Comparison of ENCODE assay signal across 15 cellular contexts in genomic region chr10:119522747-119523426, GRCh38. TPM values are rescaled to one million over a fixed set of nuclear protein-coding genes. Genes with fewer than 3 reads are reported as not detected.
DNase-seq lines count a peak whose midpoint lies in the region; ATAC-seq and TF ChIP-seq lines count a peak whose summit lies in the region.
"Had no signal": no experiment of that assay in that cellular context is flagged by ENCODE, and none has a peak within 500 bp of the region (broad histone marks: within the 10 kb centered on the region; RNA-seq: fewer than 3 reads in every experiment).

No MANE protein-coding gene starts in this region.

- H3K4me3 Mint-ChIP-seq in HFFc6 = no peak overlapping the region
- H3K4me3 Mint-ChIP-seq in activated naive CD8-positive, alpha-beta T cell treated with anti-CD3 and anti-CD28 coated beads, Interleukin-2, amount 50 U/mL, for 24 hours = no peak overlapping the region
- H3K4me3 Mint-ChIP-seq in naive thymus-derived CD4-positive, alpha-beta T cell = peak overlapping the region in 1 of 10 donors; percentile 38

- peaks cover 57% of the 10 kb centered on the region for H3K4me1 Mint-ChIP-seq in HFFc6 (ENCODE audit: low read depth)
- H3K4me1 Mint-ChIP-seq in activated naive CD8-positive, alpha-beta T cell treated with anti-CD3 and anti-CD28 coated beads, Interleukin-2, amount 50 U/mL, for 24 hours = peaks cover 90% of the 10 kb centered on the region
- peaks cover 27 to 82% (median 74%) of the 10 kb centered on the region in 7 donors for H3K4me1 Mint-ChIP-seq in naive thymus-derived CD4-positive, alpha-beta T cell

- H3K9me3 Mint-ChIP-seq in HFFc6 = no peaks in the 10 kb centered on the region
- no peaks in the 10 kb centered on the region for H3K9me3 Mint-ChIP-seq in activated naive CD8-positive, alpha-beta T cell treated with anti-CD3 and anti-CD28 coated beads, Interleukin-2, amount 50 U/mL, for 24 hours
- peaks cover 0 to 2% (median 0%) of the 10 kb centered on the region in 11 donors for H3K9me3 Mint-ChIP-seq in naive thymus-derived CD4-positive, alpha-beta T cell

- no peaks in the 10 kb centered on the region for H3K27me3 ChIP-seq in naive thymus-derived CD4-positive, alpha-beta T cell (ENCODE audit: control insufficient read depth in 2 of 2, insufficient read depth in 2 of 2, low read length in 2 of 2)
- no peaks in the 10 kb centered on the region for H3K27me3 ChIP-seq in ovary
- H3K27me3 ChIP-seq: BLaER1, thyroid gland had no signal

- peaks cover 8 to 45% of the 10 kb centered on the region in 2 donors for H3K4me1 ChIP-seq in naive thymus-derived CD4-positive, alpha-beta T cell (ENCODE audit: control insufficient read depth in 2 of 2, insufficient read depth in 2 of 2, low read length in 2 of 2)
- H3K4me1 ChIP-seq in ovary (ENCODE audit: insufficient read depth) (peaks cover 2% of the 10 kb centered on the region), mucosa of descending colon (ENCODE audit: low read depth) (no peaks in the 10 kb centered on the region)

- POLR2A ChIA-PET in naive thymus-derived CD4-positive, alpha-beta T cell (lab: Charles Lee) = interaction anchor here (0.5 to 10.5 kb wide), 3 partner anchors 15 to 289 kb away, joined by 3 to 110 read pairs (median 4); partner anchors contain the start of gene RGS10

- CTCF ChIA-PET in naive thymus-derived CD4-positive, alpha-beta T cell (lab: Charles Lee) = interaction anchor here (0.7 to 1.6 kb wide), 2 partner anchors 17 to 166 kb away, joined by 3 to 4 read pairs; no protein-coding TSS in a partner anchor

- intact Hi-C loops in naive thymus-derived CD4-positive, alpha-beta T cell (cut with micrococcal nuclease) = no loop called here
- intact Hi-C loops in ovary (cut with DNase I) (no loop called here), mucosa of descending colon (cut with DNase I, micrococcal nuclease) (no loop called here)

- H3K4me3 ChIP-seq in naive thymus-derived CD4-positive, alpha-beta T cell (ENCODE audit: low read length) = no peak overlapping the region
- H3K4me3 ChIP-seq in ovary = no peak overlapping the region
- no peak overlapping the region for H3K4me3 ChIP-seq in mucosa of descending colon
- H3K4me3 ChIP-seq: BLaER1, SK-N-MC, thyroid gland had no signal

- no peaks in the 10 kb centered on the region for H3K9me3 ChIP-seq in naive thymus-derived CD4-positive, alpha-beta T cell (ENCODE audit: control insufficient read depth in 2 of 3, low read length in 3 of 3)
- H3K9me3 ChIP-seq in ovary (no peaks in the 10 kb centered on the region), mucosa of descending colon (no peaks in the 10 kb centered on the region)
- H3K9me3 ChIP-seq: BLaER1, thyroid gland had no signal

- 96 to 97% (median 97%) methylated on average over 11 of the region's 11 CpGs for WGBS in ovary, 3 donors

- H3K27ac Mint-ChIP-seq in HFFc6 = peak overlapping the region; percentile 18; the same call in 1 of the 2 replicates
- H3K27ac Mint-ChIP-seq in activated naive CD8-positive, alpha-beta T cell treated with anti-CD3 and anti-CD28 coated beads, Interleukin-2, amount 50 U/mL, for 24 hours = peak overlapping the region; percentile 85
- peak overlapping the region in 6 of 9 donors; percentile 50 to 95 (median 78) for H3K27ac Mint-ChIP-seq in naive thymus-derived CD4-positive, alpha-beta T cell

- peaks cover 5 to 71% (median 34%) of the 10 kb centered on the region in 3 experiments for H3K36me3 ChIP-seq in naive thymus-derived CD4-positive, alpha-beta T cell (ENCODE audit: control insufficient read depth in 2 of 3, insufficient read depth in 3 of 3, low read length in 3 of 3)
- no peaks in the 10 kb centered on the region for H3K36me3 ChIP-seq in ovary
- no peaks in the 10 kb centered on the region for H3K36me3 ChIP-seq in mucosa of descending colon (ENCODE audit: low read depth)
- H3K36me3 ChIP-seq: thyroid gland had no signal

- H3K27me3 Mint-ChIP-seq in HFFc6 (ENCODE audit: insufficient read depth) = peaks cover 3% of the 10 kb centered on the region; the same call in 1 of the 2 replicates
- H3K27me3 Mint-ChIP-seq in activated naive CD8-positive, alpha-beta T cell treated with anti-CD3 and anti-CD28 coated beads, Interleukin-2, amount 50 U/mL, for 24 hours = no peaks in the 10 kb centered on the region
- H3K27me3 Mint-ChIP-seq in naive thymus-derived CD4-positive, alpha-beta T cell = no peaks in the 10 kb centered on the region

- peaks cover 38% of the 10 kb centered on the region for H3K36me3 Mint-ChIP-seq in HFFc6 (ENCODE audit: low read depth)
- peaks cover 64% of the 10 kb centered on the region for H3K36me3 Mint-ChIP-seq in activated naive CD8-positive, alpha-beta T cell treated with anti-CD3 and anti-CD28 coated beads, Interleukin-2, amount 50 U/mL, for 24 hours (ENCODE audit: low read depth)
- H3K36me3 Mint-ChIP-seq in naive thymus-derived CD4-positive, alpha-beta T cell = peaks cover 4 to 50% (median 27%) of the 10 kb centered on the region in 5 donors

- peak; percentile 34 for DNase-seq in ELF-1 (ENCODE audit: low read depth, low spot score)
- no peak for DNase-seq in HFFc6
- DNase-seq in activated naive CD8-positive, alpha-beta T cell treated with anti-CD3 and anti-CD28 coated beads, Interleukin-2, amount 50 U/mL, for 24 hours = peak; percentile 41
- no peak for DNase-seq in naive thymus-derived CD4-positive, alpha-beta T cell
- DNase-seq in glomerular visceral epithelial cell (ENCODE audit: extremely low spot score) = no peak
- DNase-seq in ovary = no peak
- no peak for DNase-seq in mucosa of descending colon
- DNase-seq in T-helper 1 cell = no peak
- DNase-seq: foreskin fibroblast; NCI-H1694 treated with DMSO at 0.1 percent for 48 hours; NCI-H446 treated with DMSO at 0.1 percent for 48 hours; stimulated activated CD4-positive, alpha-beta T cell treated with anti-CD3 and anti-CD28 coated beads, Interleukin-1b, Interleukin-23, amount 100 ng/mL, for 48 hours; thyroid gland had no signal

- TF ChIP-seq POLR2A in ovary (IDR thresholded peaks at IDR 0.05) = no peak

- peak; percentile 84 for ATAC-seq in activated naive CD8-positive, alpha-beta T cell treated with anti-CD3 and anti-CD28 coated beads, Interleukin-2, amount 50 U/mL, for 24 hours
- ATAC-seq in naive thymus-derived CD4-positive, alpha-beta T cell = no peak
- ATAC-seq in mucosa of descending colon = no peak

- TF ChIP-seq CTCF in HFFc6 (IDR thresholded peaks at IDR 0.05) (no peak), ovary (IDR thresholded peaks at IDR 0.05) (no peak), mucosa of descending colon (IDR thresholded peaks at IDR 0.05) (no peak)

- no peak for TF ChIP-seq EP300 in ovary (IDR thresholded peaks at IDR 0.05)

- H3K27ac ChIP-seq in naive thymus-derived CD4-positive, alpha-beta T cell (ENCODE audit: low read depth, low read length) = peak overlapping the region; percentile 7
- H3K27ac ChIP-seq in ovary = no peak overlapping the region
- H3K27ac ChIP-seq: BLaER1 had no signal

RNA-seq across cellular contexts. Expression of gene RGS10, which starts 19.6 kb away (rescaled TPM):
- total RNA-seq in HFFc6 (2021; fragmentation: NEBNext Ultra II Directional; extraction: Animal tissue kit (Norgen Biotek cat#: 25700)) = 10 to 100 TPM; 52.6 to 76.4 (median 71.3) TPM
- 100 to 1,000 TPM in 4 of 5 experiments, 10 to 100 TPM in 1; 89.5 to 206 (median 149) TPM for total RNA-seq in naive thymus-derived CD4-positive, alpha-beta T cell
- 100 to 1,000 TPM; 407 to 462 TPM for polyA plus RNA-seq in naive thymus-derived CD4-positive, alpha-beta T cell
- total RNA-seq in ovary (10 to 100 TPM in 6 of 7 donors, 1 to 10 TPM in 1; 7.6 to 44.5 (median 15.4) TPM), mucosa of descending colon (10 to 100 TPM; 14.9 to 68.8 (median 19.2) TPM)
- 10 to 100 TPM; 57.3 to 63.3 TPM for polyA plus RNA-seq in ovary

Comparison
In these comparisons a context has a peak if more than half of its experiments do, and no peak if none do; other contexts are left out.
1. DNase-seq: peak in ELF-1 (single experiment) and activated naive CD8-positive, alpha-beta T cell treated with anti-CD3 and anti-CD28 coated beads, Interleukin-2, amount 50 U/mL, for 24 hours (single experiment); none in HFFc6 (single experiment), naive thymus-derived CD4-positive, alpha-beta T cell (0 of 9), glomerular visceral epithelial cell (single experiment), ovary (0 of 5), mucosa of descending colon (0 of 3) and T-helper 1 cell (0 of 5).
2. H3K27ac Mint-ChIP-seq: peak in every context shown above with its lines; median percentile 85 in activated naive CD8-positive, alpha-beta T cell treated with anti-CD3 and anti-CD28 coated beads, Interleukin-2, amount 50 U/mL, for 24 hours; 78 in naive thymus-derived CD4-positive, alpha-beta T cell; 18 in HFFc6.